Comparison of ENCODE assay signal across 1 cellular context in the genomic region with DNA sequence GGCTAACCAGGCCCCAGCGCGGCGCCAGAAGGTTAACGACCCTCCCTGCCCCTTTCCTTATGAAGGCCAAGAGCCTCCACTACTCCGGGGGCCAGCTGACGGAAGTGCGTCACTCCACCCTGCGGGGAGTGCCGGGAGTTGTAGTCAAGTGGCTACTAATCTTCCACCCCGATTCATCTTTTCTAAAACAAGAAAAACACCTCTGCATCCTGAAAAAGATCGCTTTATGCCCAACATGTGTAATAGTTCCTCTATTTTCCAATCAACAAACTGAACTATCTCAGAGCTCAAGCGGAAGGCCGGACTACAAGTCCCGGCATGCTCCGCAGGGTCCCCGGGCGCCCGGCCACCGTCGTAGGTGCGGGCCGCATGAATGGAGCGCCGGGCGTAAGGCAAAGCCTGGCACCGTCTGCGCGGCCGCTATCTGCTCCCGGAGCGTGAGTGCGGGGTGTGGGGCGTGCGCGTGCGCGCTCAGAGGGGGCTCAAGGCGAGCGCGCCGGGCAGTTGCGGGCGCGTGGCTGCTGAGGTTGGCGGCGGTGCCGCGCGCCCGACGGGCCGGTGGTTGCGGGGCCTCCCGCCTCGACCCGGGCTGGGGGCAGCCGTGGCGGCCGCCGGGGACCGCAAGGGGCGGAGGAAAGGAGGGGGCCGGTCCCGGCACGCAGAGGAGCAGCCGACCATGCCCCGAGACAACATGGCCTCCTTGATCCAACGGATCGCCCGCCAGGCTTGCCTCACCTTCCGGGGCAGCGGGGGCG.
TF ChIP-seq lines count a peak whose summit lies in the region.

A gene (plus strand): TSS at position 337 of the 755 bp plus-strand sequence. CDS start 340 bp downstream, at position 677.

TF ChIP-seq in HepG2, 621 proteins besides CTCF, POLR2A, EP300 and RAD21 (continued from another document and continues in another):
- TF ChIP-seq NR1H2 (CRISPR knock-in tag; IDR thresholded peaks at IDR 0.05; ENCODE audit: borderline replicate concordance, low read depth) = no peak
- TF ChIP-seq CREB1 (IDR thresholded peaks at IDR 0.05) = peak; percentile 89
- peak; percentile 99 for TF ChIP-seq CREB1 (CRISPR knock-in tag; IDR thresholded peaks at IDR 0.05)
- peak in 1 of 2 experiments; percentile 51; a peak in 2 of 4 replicates for TF ChIP-seq KLF16 (CRISPR knock-in tag; IDR thresholded peaks at IDR 0.05)
- TF ChIP-seq, protein P1, sequence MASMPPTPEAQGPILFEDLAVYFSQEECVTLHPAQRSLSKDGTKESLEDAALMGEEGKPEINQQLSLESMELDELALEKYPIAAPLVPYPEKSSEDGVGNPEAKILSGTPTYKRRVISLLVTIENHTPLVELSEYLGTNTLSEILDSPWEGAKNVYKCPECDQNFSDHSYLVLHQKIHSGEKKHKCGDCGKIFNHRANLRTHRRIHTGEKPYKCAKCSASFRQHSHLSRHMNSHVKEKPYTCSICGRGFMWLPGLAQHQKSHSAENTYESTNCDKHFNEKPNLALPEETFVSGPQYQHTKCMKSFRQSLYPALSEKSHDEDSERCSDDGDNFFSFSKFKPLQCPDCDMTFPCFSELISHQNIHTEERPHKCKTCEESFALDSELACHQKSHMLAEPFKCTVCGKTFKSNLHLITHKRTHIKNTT (CRISPR knock-in tag; IDR thresholded peaks at IDR 0.05) = no peak
- no peak for TF ChIP-seq MXD4 (CRISPR knock-in tag; IDR thresholded peaks at IDR 0.05)
- TF ChIP-seq, protein P2, sequence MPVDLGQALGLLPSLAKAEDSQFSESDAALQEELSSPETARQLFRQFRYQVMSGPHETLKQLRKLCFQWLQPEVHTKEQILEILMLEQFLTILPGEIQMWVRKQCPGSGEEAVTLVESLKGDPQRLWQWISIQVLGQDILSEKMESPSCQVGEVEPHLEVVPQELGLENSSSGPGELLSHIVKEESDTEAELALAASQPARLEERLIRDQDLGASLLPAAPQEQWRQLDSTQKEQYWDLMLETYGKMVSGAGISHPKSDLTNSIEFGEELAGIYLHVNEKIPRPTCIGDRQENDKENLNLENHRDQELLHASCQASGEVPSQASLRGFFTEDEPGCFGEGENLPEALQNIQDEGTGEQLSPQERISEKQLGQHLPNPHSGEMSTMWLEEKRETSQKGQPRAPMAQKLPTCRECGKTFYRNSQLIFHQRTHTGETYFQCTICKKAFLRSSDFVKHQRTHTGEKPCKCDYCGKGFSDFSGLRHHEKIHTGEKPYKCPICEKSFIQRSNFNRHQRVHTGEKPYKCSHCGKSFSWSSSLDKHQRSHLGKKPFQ (CRISPR knock-in tag; IDR thresholded peaks at IDR 0.05; ENCODE audit: insufficient replicate concordance) = no peak
- TF ChIP-seq, protein P3, sequence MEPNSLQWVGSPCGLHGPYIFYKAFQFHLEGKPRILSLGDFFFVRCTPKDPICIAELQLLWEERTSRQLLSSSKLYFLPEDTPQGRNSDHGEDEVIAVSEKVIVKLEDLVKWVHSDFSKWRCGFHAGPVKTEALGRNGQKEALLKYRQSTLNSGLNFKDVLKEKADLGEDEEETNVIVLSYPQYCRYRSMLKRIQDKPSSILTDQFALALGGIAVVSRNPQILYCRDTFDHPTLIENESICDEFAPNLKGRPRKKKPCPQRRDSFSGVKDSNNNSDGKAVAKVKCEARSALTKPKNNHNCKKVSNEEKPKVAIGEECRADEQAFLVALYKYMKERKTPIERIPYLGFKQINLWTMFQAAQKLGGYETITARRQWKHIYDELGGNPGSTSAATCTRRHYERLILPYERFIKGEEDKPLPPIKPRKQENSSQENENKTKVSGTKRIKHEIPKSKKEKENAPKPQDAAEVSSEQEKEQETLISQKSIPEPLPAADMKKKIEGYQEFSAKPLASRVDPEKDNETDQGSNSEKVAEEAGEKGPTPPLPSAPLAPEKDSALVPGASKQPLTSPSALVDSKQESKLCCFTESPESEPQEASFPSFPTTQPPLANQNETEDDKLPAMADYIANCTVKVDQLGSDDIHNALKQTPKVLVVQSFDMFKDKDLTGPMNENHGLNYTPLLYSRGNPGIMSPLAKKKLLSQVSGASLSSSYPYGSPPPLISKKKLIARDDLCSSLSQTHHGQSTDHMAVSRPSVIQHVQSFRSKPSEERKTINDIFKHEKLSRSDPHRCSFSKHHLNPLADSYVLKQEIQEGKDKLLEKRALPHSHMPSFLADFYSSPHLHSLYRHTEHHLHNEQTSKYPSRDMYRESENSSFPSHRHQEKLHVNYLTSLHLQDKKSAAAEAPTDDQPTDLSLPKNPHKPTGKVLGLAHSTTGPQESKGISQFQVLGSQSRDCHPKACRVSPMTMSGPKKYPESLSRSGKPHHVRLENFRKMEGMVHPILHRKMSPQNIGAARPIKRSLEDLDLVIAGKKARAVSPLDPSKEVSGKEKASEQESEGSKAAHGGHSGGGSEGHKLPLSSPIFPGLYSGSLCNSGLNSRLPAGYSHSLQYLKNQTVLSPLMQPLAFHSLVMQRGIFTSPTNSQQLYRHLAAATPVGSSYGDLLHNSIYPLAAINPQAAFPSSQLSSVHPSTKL (CRISPR knock-in tag; IDR thresholded peaks at IDR 0.05) = peak; percentile 37; the same call in 1 of the 2 replicates
- TF ChIP-seq, protein P4, sequence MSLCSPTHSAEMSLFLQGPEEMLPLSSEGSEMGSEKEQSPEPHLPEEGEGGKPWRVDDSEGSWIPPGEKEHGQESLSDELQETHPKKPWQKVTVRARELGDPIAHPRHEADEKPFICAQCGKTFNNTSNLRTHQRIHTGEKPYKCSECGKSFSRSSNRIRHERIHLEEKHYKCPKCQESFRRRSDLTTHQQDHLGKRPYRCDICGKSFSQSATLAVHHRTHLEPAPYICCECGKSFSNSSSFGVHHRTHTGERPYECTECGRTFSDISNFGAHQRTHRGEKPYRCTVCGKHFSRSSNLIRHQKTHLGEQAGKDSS (CRISPR knock-in tag; IDR thresholded peaks at IDR 0.05; ENCODE audit: borderline replicate concordance, low read depth) = peak; percentile 11; the same call in 1 of the 2 replicates
- no peak for TF ChIP-seq ZNF883 (CRISPR knock-in tag; IDR thresholded peaks at IDR 0.05; ENCODE audit: not compliant biosample characterization)
- no peak for TF ChIP-seq ZNF121 (CRISPR knock-in tag; IDR thresholded peaks at IDR 0.05)
- no peak for TF ChIP-seq NFATC3 (CRISPR knock-in tag; IDR thresholded peaks at IDR 0.05)
- no peak for TF ChIP-seq ZSCAN25 (CRISPR knock-in tag; IDR thresholded peaks at IDR 0.05)
- TF ChIP-seq, protein P5, sequence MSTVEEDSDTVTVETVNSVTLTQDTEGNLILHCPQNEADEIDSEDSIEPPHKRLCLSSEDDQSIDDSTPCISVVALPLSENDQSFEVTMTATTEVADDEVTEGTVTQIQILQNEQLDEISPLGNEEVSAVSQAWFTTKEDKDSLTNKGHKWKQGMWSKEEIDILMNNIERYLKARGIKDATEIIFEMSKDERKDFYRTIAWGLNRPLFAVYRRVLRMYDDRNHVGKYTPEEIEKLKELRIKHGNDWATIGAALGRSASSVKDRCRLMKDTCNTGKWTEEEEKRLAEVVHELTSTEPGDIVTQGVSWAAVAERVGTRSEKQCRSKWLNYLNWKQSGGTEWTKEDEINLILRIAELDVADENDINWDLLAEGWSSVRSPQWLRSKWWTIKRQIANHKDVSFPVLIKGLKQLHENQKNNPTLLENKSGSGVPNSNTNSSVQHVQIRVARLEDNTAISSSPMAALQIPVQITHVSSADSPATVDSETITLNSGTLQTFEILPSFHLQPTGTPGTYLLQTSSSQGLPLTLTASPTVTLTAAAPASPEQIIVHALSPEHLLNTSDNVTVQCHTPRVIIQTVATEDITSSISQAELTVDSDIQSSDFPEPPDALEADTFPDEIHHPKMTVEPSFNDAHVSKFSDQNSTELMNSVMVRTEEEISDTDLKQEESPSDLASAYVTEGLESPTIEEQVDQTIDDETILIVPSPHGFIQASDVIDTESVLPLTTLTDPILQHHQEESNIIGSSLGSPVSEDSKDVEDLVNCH (CRISPR knock-in tag; IDR thresholded peaks at IDR 0.05) = no peak
- no peak; the same call in 1 of the 2 replicates for TF ChIP-seq SRY (CRISPR knock-in tag; IDR thresholded peaks at IDR 0.05)
- TF ChIP-seq DPF2 (CRISPR knock-in tag; IDR thresholded peaks at IDR 0.05; ENCODE audit: borderline replicate concordance, low read depth) = no peak
- TF ChIP-seq NR2F1 (CRISPR knock-in tag; IDR thresholded peaks at IDR 0.05) = peak in 1 of 2 experiments; percentile 47; a peak in 1 of 4 replicates
- TF ChIP-seq TEAD3 (CRISPR knock-in tag; optimal IDR thresholded peaks at IDR 0.05; ENCODE audit: borderline replicate concordance) = peak; percentile 56
- TF ChIP-seq PRPF4 (IDR thresholded peaks at IDR 0.05; ENCODE audit: low read depth, low read length, poor library complexity, severe bottlenecking) = no peak
- TF ChIP-seq ZNF207 (IDR thresholded peaks at IDR 0.05; ENCODE audit: borderline replicate concordance) = no peak
- TF ChIP-seq HMGA1 (CRISPR knock-in tag; conservative IDR thresholded peaks at IDR 0.05) = no peak
- TF ChIP-seq ZNF143 (CRISPR knock-in tag; IDR thresholded peaks at IDR 0.05) = peak; percentile 95
- no peak for TF ChIP-seq ZNF672 (CRISPR knock-in tag; IDR thresholded peaks at IDR 0.05)
- peak; percentile 64; the same call in 1 of the 2 replicates for TF ChIP-seq REPIN1 (CRISPR knock-in tag; IDR thresholded peaks at IDR 0.05; ENCODE audit: borderline replicate concordance, low read depth)
- TF ChIP-seq, protein P6, sequence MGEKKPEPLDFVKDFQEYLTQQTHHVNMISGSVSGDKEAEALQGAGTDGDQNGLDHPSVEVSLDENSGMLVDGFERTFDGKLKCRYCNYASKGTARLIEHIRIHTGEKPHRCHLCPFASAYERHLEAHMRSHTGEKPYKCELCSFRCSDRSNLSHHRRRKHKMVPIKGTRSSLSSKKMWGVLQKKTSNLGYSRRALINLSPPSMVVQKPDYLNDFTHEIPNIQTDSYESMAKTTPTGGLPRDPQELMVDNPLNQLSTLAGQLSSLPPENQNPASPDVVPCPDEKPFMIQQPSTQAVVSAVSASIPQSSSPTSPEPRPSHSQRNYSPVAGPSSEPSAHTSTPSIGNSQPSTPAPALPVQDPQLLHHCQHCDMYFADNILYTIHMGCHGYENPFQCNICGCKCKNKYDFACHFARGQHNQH (CRISPR knock-in tag; IDR thresholded peaks at IDR 0.05) = peak; percentile 27; the same call in 1 of the 2 replicates
- no peak for TF ChIP-seq ZNF558 (CRISPR knock-in tag; IDR thresholded peaks at IDR 0.05; ENCODE audit: borderline replicate concordance)
- TF ChIP-seq, protein P7, sequence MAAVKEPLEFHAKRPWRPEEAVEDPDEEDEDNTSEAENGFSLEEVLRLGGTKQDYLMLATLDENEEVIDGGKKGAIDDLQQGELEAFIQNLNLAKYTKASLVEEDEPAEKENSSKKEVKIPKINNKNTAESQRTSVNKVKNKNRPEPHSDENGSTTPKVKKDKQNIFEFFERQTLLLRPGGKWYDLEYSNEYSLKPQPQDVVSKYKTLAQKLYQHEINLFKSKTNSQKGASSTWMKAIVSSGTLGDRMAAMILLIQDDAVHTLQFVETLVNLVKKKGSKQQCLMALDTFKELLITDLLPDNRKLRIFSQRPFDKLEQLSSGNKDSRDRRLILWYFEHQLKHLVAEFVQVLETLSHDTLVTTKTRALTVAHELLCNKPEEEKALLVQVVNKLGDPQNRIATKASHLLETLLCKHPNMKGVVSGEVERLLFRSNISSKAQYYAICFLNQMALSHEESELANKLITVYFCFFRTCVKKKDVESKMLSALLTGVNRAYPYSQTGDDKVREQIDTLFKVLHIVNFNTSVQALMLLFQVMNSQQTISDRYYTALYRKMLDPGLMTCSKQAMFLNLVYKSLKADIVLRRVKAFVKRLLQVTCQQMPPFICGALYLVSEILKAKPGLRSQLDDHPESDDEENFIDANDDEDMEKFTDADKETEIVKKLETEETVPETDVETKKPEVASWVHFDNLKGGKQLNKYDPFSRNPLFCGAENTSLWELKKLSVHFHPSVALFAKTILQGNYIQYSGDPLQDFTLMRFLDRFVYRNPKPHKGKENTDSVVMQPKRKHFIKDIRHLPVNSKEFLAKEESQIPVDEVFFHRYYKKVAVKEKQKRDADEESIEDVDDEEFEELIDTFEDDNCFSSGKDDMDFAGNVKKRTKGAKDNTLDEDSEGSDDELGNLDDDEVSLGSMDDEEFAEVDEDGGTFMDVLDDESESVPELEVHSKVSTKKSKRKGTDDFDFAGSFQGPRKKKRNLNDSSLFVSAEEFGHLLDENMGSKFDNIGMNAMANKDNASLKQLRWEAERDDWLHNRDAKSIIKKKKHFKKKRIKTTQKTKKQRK (IDR thresholded peaks at IDR 0.05; ENCODE audit: low read length) = no peak
- TF ChIP-seq SRSF9 (IDR thresholded peaks at IDR 0.05; ENCODE audit: borderline replicate concordance, insufficient read depth, low read depth, low read length, poor library complexity, severe bottlenecking) = no peak
- TF ChIP-seq HES4 (CRISPR knock-in tag; IDR thresholded peaks at IDR 0.05; ENCODE audit: borderline replicate concordance) = no peak
- TF ChIP-seq DR1 (CRISPR knock-in tag; IDR thresholded peaks at IDR 0.05) = 0 out of 2 replicates have a peak, but pooled peaks have one; percentile 5
- TF ChIP-seq, protein P8, sequence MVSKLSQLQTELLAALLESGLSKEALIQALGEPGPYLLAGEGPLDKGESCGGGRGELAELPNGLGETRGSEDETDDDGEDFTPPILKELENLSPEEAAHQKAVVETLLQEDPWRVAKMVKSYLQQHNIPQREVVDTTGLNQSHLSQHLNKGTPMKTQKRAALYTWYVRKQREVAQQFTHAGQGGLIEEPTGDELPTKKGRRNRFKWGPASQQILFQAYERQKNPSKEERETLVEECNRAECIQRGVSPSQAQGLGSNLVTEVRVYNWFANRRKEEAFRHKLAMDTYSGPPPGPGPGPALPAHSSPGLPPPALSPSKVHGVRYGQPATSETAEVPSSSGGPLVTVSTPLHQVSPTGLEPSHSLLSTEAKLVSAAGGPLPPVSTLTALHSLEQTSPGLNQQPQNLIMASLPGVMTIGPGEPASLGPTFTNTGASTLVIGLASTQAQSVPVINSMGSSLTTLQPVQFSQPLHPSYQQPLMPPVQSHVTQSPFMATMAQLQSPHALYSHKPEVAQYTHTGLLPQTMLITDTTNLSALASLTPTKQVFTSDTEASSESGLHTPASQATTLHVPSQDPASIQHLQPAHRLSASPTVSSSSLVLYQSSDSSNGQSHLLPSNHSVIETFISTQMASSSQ (IDR thresholded peaks at IDR 0.05; ENCODE audit: low read depth) = no peak
- TF ChIP-seq, protein P8 (CRISPR knock-in tag; IDR thresholded peaks at IDR 0.05; ENCODE audit: borderline replicate concordance) = no peak; the same call in 1 of the 2 replicates
- peak; percentile 40 for TF ChIP-seq POLR2AphosphoS5 (IDR thresholded peaks at IDR 0.05; ENCODE audit: low read depth, low read length)
